In genomic region chr19:40751065-40751923, GRCh38 we compare ENCODE assay signal across 8 cellular contexts. TPM values are rescaled to one million over a fixed set of nuclear protein-coding genes. Genes with fewer than 3 reads are reported as not detected.
DNase-seq lines count a peak whose midpoint lies in the region; ATAC-seq and TF ChIP-seq lines count a peak whose summit lies in the region.

SNRPA (plus strand) TSS chr19:40751203; CDS start chr19:40751409, 206 bp downstream.

- H3K79me2 ChIP-seq in hepatocyte = peaks cover 54% of the 10 kb centered on the region

- peak; percentile 82 for TF ChIP-seq POLR2A in GM18505 (IDR thresholded peaks at IDR 0.05; ENCODE audit: borderline replicate concordance, extremely low read depth, insufficient read depth, insufficient read length)

- in situ Hi-C loops in astrocyte of the cerebellum (cut with HindIII; ENCODE audit: low sequenced_read_pairs) = no loop called here

- no peaks in the 10 kb centered on the region for H3K9me2 ChIP-seq in hepatocyte (replicated peaks; ENCODE audit: insufficient read depth)

- peak within 1 kb of the TSS; percentile 95 for H3K27ac ChIP-seq in hepatocyte

- peak within 1 kb of the TSS; percentile 81 for H3K4me2 ChIP-seq in hepatocyte

- DNase-seq in NCI-H2029 (lab: John Stamatoyannopoulos, UW) (peak; percentile 98), T-helper 22 cell (ENCODE audit: low read depth) (peak; percentile 93), astrocyte of the cerebellum (ENCODE audit: low read depth) (peak; percentile 97), hepatocyte (ENCODE audit: low spot score) (peak; percentile 99), renal cortical epithelial cell (ENCODE audit: low read depth) (peak; percentile 94), retina (no peak)

- peaks cover 40% of the 10 kb centered on the region for H3K4me1 ChIP-seq in hepatocyte (ENCODE audit: insufficient read depth)

- TF ChIP-seq CTCF in astrocyte of the cerebellum (IDR thresholded peaks at IDR 0.05; ENCODE audit: low read depth, low read length, missing control alignments) = no peak
- no peak for TF ChIP-seq CTCF in hepatocyte (IDR thresholded peaks at IDR 0.05; ENCODE audit: poor library complexity)

- under 1% methylated on average over 42 of the region's 42 CpGs for WGBS in hepatocyte (ENCODE audit: low lambda C conversion rate, missing lambda C conversion rate)

- H3K27me3 ChIP-seq in hepatocyte = no peaks in the 10 kb centered on the region

- peak within 1 kb of the TSS; percentile 70 for H3K4me3 ChIP-seq in astrocyte of the cerebellum (ENCODE audit: low read depth, low read length)
- H3K4me3 ChIP-seq in hepatocyte = peak within 1 kb of the TSS; percentile 29

- H4K20me1 ChIP-seq in hepatocyte (ENCODE audit: insufficient read depth, poor library complexity, severe bottlenecking) = peaks cover 1% of the 10 kb centered on the region

- H3K9me3 ChIP-seq in hepatocyte (ENCODE audit: low read depth) = no peaks in the 10 kb centered on the region

- H3K36me3 ChIP-seq in hepatocyte (replicated peaks; ENCODE audit: insufficient read depth, low read depth) = no peaks in the 10 kb centered on the region

- peak within 1 kb of the TSS; percentile 10 for H2AFZ ChIP-seq in hepatocyte

- ATAC-seq in GM18505 (IDR thresholded peaks at IDR 0.05; ENCODE audit: unreplicated experiment) (peak; percentile 49), HG02973 (IDR thresholded peaks at IDR 0.05; ENCODE audit: unreplicated experiment) (peak; percentile 56)

RNA-seq across cellular contexts. Expression of gene SNRPA, which starts in this region (rescaled TPM):
- total RNA-seq in hepatocyte = 25.1 and 33.2 TPM in 2 replicates
- polyA plus RNA-seq in hepatocyte = 86.9 and 95.0 TPM in 2 replicates
- 17.4 and 20.5 TPM in 2 replicates for total RNA-seq in renal cortical epithelial cell
